In the genomic region with DNA sequence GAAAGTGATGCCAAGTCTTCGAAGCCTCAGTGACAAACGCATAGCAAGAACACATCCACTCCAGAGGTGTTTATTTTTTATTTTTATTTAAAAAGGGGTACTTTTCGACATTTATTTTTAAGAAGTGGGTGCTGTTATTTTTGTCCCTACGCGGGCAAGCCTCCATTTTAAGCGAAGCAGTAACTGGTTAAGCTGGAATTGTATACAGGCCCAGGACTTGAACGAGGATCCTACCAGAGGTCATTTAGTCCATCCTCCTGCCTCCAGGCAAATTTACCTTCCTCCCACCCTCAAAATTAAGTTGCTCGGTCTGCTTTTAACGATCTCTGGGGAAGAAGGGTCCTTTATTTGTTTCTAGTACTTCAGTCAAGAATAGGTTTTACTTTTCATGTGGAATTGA, we compare ENCODE assay signal across 8 cellular contexts.
DNase-seq lines count a peak whose midpoint lies in the region; ATAC-seq and TF ChIP-seq lines count a peak whose summit lies in the region.
"Not testable (repeated sequence)": the region's sequence is repeated elsewhere in the genome, so short reads cannot be mapped to it uniquely, and the experiment has no call there.

No MANE protein-coding gene starts in this region.

- H3K36me3 Mint-ChIP-seq in CD8-positive, alpha-beta T cell; activated CD4-positive, alpha-beta memory T cell treated with anti-CD3 and anti-CD28 coated beads for 36 hours; activated naive CD8-positive, alpha-beta T cell treated with anti-CD3 and anti-CD28 coated beads, Interleukin-2, amount 50 U/mL, for 24 hours (ENCODE audit: low read depth): not testable (repeated sequence)

- H3K4me2 ChIP-seq in Loucy (ENCODE audit: low read depth, low read length, poor library complexity, severe bottlenecking) = peak overlapping the region; percentile 46

- ATAC-seq in CD8-positive, alpha-beta T cell; activated naive CD8-positive, alpha-beta T cell treated with anti-CD3 and anti-CD28 coated beads, Interleukin-2, amount 50 U/mL, for 24 hours: not testable (repeated sequence)
- ATAC-seq in esophagus mucosa = peak; percentile 19
- peak in 1 of 2 donors; percentile 28 for ATAC-seq in lower lobe of right lung

- TF ChIP-seq CTCF in CD8-positive, alpha-beta T cell (IDR thresholded peaks at IDR 0.05); Loucy (conservative IDR thresholded peaks at IDR 0.05; ENCODE audit: low read length); lower lobe of right lung (IDR thresholded peaks at IDR 0.05); ovary (IDR thresholded peaks at IDR 0.05); suprapubic skin (IDR thresholded peaks at IDR 0.05): not testable (repeated sequence)

- H3K9ac ChIP-seq in Loucy (ENCODE audit: low read depth, low read length, poor library complexity, severe bottlenecking) = not testable (repeated sequence)

- POLR2A ChIA-PET in CD8-positive, alpha-beta T cell (lab: Charles Lee); activated CD4-positive, alpha-beta memory T cell treated with anti-CD3 and anti-CD28 coated beads for 36 hours (lab: Charles Lee): not testable (repeated sequence)

- not testable (repeated sequence) for H3K4me3 ChIP-seq in CD8-positive, alpha-beta T cell (ENCODE audit: low read depth, low read length)
- H3K4me3 ChIP-seq in Loucy (ENCODE audit: low read length, poor library complexity, severe bottlenecking) = peak overlapping the region; percentile 54
- H3K4me3 ChIP-seq in lower lobe of right lung = peak overlapping the region; percentile 51
- peak overlapping the region; percentile 20 for H3K4me3 ChIP-seq in ovary
- peak overlapping the region; percentile 67 for H3K4me3 ChIP-seq in suprapubic skin

- H3K9me2 ChIP-seq in Loucy (replicated peaks; ENCODE audit: low read depth, low read length) = not testable (repeated sequence)

- H3K4me3 Mint-ChIP-seq in CD8-positive, alpha-beta T cell = peak overlapping the region; percentile 39
- peak overlapping the region; percentile 32 for H3K4me3 Mint-ChIP-seq in activated CD4-positive, alpha-beta memory T cell treated with anti-CD3 and anti-CD28 coated beads for 36 hours
- H3K4me3 Mint-ChIP-seq in activated naive CD8-positive, alpha-beta T cell treated with anti-CD3 and anti-CD28 coated beads, Interleukin-2, amount 50 U/mL, for 24 hours = peak overlapping the region; percentile 40

- not testable (repeated sequence) for H3K4me1 ChIP-seq in CD8-positive, alpha-beta T cell (ENCODE audit: insufficient read depth, low read length); Loucy (ENCODE audit: insufficient read depth, low read length, poor library complexity, severe bottlenecking); lower lobe of right lung; ovary (ENCODE audit: insufficient read depth); suprapubic skin

- not testable (repeated sequence) for H3K27me3 ChIP-seq in CD8-positive, alpha-beta T cell (ENCODE audit: insufficient read depth, low read length); Loucy (ENCODE audit: insufficient read depth, low read length, poor library complexity, severe bottlenecking); lower lobe of right lung (ENCODE audit: low read depth); ovary; suprapubic skin

- intact Hi-C loops in CD8-positive, alpha-beta T cell (cut with DNase I, micrococcal nuclease); activated CD4-positive, alpha-beta memory T cell treated with anti-CD3 and anti-CD28 coated beads for 36 hours (cut with micrococcal nuclease); lower lobe of right lung (cut with DNase I); ovary (cut with DNase I): not testable (repeated sequence)

- not testable (repeated sequence) for H3K27me3 Mint-ChIP-seq in CD8-positive, alpha-beta T cell (ENCODE audit: low read depth); activated CD4-positive, alpha-beta memory T cell treated with anti-CD3 and anti-CD28 coated beads for 36 hours; activated naive CD8-positive, alpha-beta T cell treated with anti-CD3 and anti-CD28 coated beads, Interleukin-2, amount 50 U/mL, for 24 hours

- 15 to 34% (median 25%) methylated on average over 2 to 7 of the region's 9 CpGs for WGBS in ovary, 3 donors
- 46% methylated on average over 2 of the region's 9 CpGs for WGBS in suprapubic skin

- H3K9me3 Mint-ChIP-seq in CD8-positive, alpha-beta T cell; activated CD4-positive, alpha-beta memory T cell treated with anti-CD3 and anti-CD28 coated beads for 36 hours; activated naive CD8-positive, alpha-beta T cell treated with anti-CD3 and anti-CD28 coated beads, Interleukin-2, amount 50 U/mL, for 24 hours: not testable (repeated sequence)

- not testable (repeated sequence) for H3K79me2 ChIP-seq in Loucy (ENCODE audit: insufficient read depth, low read length)

- not testable (repeated sequence) for TF ChIP-seq EP300 in ovary (IDR thresholded peaks at IDR 0.05); suprapubic skin (IDR thresholded peaks at IDR 0.05)

- CTCF ChIA-PET in CD8-positive, alpha-beta T cell (lab: Charles Lee); activated CD4-positive, alpha-beta memory T cell treated with anti-CD3 and anti-CD28 coated beads for 36 hours (lab: Charles Lee): not testable (repeated sequence)

- not testable (repeated sequence) for H3K9me3 ChIP-seq in CD8-positive, alpha-beta T cell (ENCODE audit: low read length); Loucy (ENCODE audit: insufficient read depth, low read depth, low read length); lower lobe of right lung; ovary; suprapubic skin

- H3K4me1 Mint-ChIP-seq in CD8-positive, alpha-beta T cell (ENCODE audit: low read depth); activated CD4-positive, alpha-beta memory T cell treated with anti-CD3 and anti-CD28 coated beads for 36 hours (ENCODE audit: low read depth); activated naive CD8-positive, alpha-beta T cell treated with anti-CD3 and anti-CD28 coated beads, Interleukin-2, amount 50 U/mL, for 24 hours: not testable (repeated sequence)

- H3K27ac ChIP-seq in CD8-positive, alpha-beta T cell (ENCODE audit: low read depth, low read length); lower lobe of right lung; ovary; suprapubic skin: not testable (repeated sequence)

- not testable (repeated sequence) for H2AFZ ChIP-seq in Loucy (ENCODE audit: low read length)

- not testable (repeated sequence) for TF ChIP-seq POLR2A in ovary (IDR thresholded peaks at IDR 0.05); suprapubic skin (IDR thresholded peaks at IDR 0.05)

- not testable (repeated sequence) for H3K36me3 ChIP-seq in CD8-positive, alpha-beta T cell (ENCODE audit: insufficient read depth, low read length); Loucy (ENCODE audit: insufficient read depth, low read length); lower lobe of right lung; ovary; suprapubic skin

- not testable (repeated sequence) for H3F3A ChIP-seq in Loucy (ENCODE audit: low read depth)

- not testable (repeated sequence) for H4K20me1 ChIP-seq in Loucy (ENCODE audit: insufficient read depth, low read length, poor library complexity, severe bottlenecking)

- H3K27ac Mint-ChIP-seq in CD8-positive, alpha-beta T cell; activated CD4-positive, alpha-beta memory T cell treated with anti-CD3 and anti-CD28 coated beads for 36 hours; activated naive CD8-positive, alpha-beta T cell treated with anti-CD3 and anti-CD28 coated beads, Interleukin-2, amount 50 U/mL, for 24 hours: not testable (repeated sequence)

- not testable (repeated sequence) for DNase-seq in CD8-positive, alpha-beta T cell; activated CD4-positive, alpha-beta memory T cell treated with anti-CD3 and anti-CD28 coated beads for 36 hours; activated naive CD8-positive, alpha-beta T cell treated with anti-CD3 and anti-CD28 coated beads, Interleukin-2, amount 50 U/mL, for 24 hours; lower lobe of right lung; ovary; suprapubic skin (ENCODE audit: low spot score in 2 of 2)
